ENCODE assay signal across 1 cellular context in the genomic region with DNA sequence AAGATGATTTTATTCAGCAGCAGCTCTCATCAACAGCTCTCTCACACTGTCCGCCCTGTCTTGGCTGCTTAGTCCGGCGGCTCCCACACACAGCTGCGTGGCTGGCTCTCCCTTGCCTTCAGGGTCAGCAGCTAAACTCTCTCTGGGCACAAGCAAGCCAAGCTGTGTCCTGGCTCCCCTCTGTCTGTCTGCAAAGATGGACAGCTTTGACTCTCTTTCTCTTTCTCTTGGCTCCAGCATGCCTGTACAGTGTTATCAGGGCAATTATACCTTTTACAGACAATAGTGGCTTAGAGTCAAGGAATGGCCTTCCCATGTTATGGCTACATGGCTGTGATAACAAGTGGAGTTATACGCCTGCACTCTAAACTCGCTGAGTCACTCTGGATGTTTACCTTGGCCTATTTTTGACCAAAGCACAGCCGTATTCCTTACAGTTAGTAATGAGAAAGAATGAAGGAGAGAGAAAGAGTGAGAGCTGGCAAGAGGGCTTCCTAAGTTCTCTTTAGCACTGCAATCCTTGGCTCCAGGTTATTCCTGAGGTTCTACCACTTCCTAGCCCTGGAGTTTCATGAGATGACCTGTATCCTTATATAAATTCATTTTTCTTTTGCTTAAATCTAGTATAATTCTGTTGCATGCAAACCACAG.
TF ChIP-seq lines count a peak whose summit lies in the region.

No MANE protein-coding gene starts in this region.

TF ChIP-seq in K562, 482 proteins besides CTCF, POLR2A, EP300 and RAD21 (continued from another document):
- no peak for TF ChIP-seq E4F1 (CRISPR knock-in tag; IDR thresholded peaks at IDR 0.05; ENCODE audit: borderline replicate concordance)
- TF ChIP-seq MTA2 (IDR thresholded peaks at IDR 0.05; ENCODE audit: low read depth), result no peak; the same call in 1 of the 2 replicates
- TF ChIP-seq, protein P1, sequence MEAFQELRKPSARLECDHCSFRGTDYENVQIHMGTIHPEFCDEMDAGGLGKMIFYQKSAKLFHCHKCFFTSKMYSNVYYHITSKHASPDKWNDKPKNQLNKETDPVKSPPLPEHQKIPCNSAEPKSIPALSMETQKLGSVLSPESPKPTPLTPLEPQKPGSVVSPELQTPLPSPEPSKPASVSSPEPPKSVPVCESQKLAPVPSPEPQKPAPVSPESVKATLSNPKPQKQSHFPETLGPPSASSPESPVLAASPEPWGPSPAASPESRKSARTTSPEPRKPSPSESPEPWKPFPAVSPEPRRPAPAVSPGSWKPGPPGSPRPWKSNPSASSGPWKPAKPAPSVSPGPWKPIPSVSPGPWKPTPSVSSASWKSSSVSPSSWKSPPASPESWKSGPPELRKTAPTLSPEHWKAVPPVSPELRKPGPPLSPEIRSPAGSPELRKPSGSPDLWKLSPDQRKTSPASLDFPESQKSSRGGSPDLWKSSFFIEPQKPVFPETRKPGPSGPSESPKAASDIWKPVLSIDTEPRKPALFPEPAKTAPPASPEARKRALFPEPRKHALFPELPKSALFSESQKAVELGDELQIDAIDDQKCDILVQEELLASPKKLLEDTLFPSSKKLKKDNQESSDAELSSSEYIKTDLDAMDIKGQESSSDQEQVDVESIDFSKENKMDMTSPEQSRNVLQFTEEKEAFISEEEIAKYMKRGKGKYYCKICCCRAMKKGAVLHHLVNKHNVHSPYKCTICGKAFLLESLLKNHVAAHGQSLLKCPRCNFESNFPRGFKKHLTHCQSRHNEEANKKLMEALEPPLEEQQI (IDR thresholded peaks at IDR 0.05), result peak; percentile 78
- TF ChIP-seq ETV6 (IDR thresholded peaks at IDR 0.05; ENCODE audit: borderline replicate concordance in 1 of 2, low read depth in 2 of 2, low read length in 1 of 2), result no peak
- TF ChIP-seq ETV6 (CRISPR knock-in tag; IDR thresholded peaks at IDR 0.05; ENCODE audit: borderline replicate concordance), result no peak
- no peak for TF ChIP-seq TCFL5 (CRISPR knock-in tag; conservative IDR thresholded peaks at IDR 0.05)
- TF ChIP-seq SUPT5H (IDR thresholded peaks at IDR 0.05), result no peak
- TF ChIP-seq CEBPB (tag; IDR thresholded peaks at IDR 0.05), result no peak
- TF ChIP-seq HDAC8 (tag; IDR thresholded peaks at IDR 0.05), result no peak
- peak in 1 of 2 experiments; percentile 61 for TF ChIP-seq NCOA2 (IDR thresholded peaks at IDR 0.05; ENCODE audit: partially characterized antibody in 2 of 2)
- TF ChIP-seq, protein P2, sequence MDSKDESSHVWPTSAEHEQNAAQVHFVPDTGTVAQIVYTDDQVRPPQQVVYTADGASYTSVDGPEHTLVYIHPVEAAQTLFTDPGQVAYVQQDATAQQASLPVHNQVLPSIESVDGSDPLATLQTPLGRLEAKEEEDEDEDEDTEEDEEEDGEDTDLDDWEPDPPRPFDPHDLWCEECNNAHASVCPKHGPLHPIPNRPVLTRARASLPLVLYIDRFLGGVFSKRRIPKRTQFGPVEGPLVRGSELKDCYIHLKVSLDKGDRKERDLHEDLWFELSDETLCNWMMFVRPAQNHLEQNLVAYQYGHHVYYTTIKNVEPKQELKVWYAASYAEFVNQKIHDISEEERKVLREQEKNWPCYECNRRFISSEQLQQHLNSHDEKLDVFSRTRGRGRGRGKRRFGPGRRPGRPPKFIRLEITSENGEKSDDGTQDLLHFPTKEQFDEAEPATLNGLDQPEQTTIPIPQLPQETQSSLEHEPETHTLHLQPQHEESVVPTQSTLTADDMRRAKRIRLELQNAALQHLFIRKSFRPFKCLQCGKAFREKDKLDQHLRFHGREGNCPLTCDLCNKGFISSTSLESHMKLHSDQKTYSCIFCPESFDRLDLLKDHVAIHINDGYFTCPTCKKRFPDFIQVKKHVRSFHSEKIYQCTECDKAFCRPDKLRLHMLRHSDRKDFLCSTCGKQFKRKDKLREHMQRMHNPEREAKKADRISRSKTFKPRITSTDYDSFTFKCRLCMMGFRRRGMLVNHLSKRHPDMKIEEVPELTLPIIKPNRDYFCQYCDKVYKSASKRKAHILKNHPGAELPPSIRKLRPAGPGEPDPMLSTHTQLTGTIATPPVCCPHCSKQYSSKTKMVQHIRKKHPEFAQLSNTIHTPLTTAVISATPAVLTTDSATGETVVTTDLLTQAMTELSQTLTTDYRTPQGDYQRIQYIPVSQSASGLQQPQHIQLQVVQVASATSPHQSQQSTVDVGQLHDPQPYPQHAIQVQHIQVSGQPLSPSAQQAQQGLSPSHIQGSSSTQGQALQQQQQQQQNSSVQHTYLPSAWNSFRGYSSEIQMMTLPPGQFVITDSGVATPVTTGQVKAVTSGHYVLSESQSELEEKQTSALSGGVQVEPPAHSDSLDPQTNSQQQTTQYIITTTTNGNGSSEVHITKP (IDR thresholded peaks at IDR 0.05; ENCODE audit: partially characterized antibody), result no peak
- no peak for TF ChIP-seq LARP7 (IDR thresholded peaks at IDR 0.05)
- TF ChIP-seq U2AF1 (optimal IDR thresholded peaks at IDR 0.05; ENCODE audit: low read depth, low read length), result no peak
